In genomic region chr1:27351541-27352107, GRCh38 we compare ENCODE assay signal across 23 cellular contexts. TPM values are rescaled to one million over a fixed set of nuclear protein-coding genes. Genes with fewer than 3 reads are reported as not detected.
A peak's percentile ranks its signal among the peaks of the same experiment; 100 is the strongest.
DNase-seq lines count a peak whose midpoint lies in the region; ATAC-seq, FAIRE-seq and TF ChIP-seq lines count a peak whose summit lies in the region.
"Had no signal": no experiment of that assay in that cellular context is flagged by ENCODE, and none has a peak within 500 bp of the region (broad histone marks: within the 10 kb centered on the region; RNA-seq: fewer than 3 reads in every experiment).

No MANE protein-coding gene starts in this region.

- H3K4ac ChIP-seq in H1 (replicated peaks; ENCODE audit: insufficient read length, low read depth, low read length) = no peak overlapping the region
- H3K4ac ChIP-seq in mesenchymal stem cell (ENCODE audit: low read depth in 1 of 2, low read length in 2 of 2) = no peak overlapping the region

- peaks cover 5% of the 10 kb centered on the region for H3K4me1 ChIP-seq in cardiac muscle cell (ENCODE audit: low read depth)
- peaks cover 0 to 20% (median 8%) of the 10 kb centered on the region in 4 experiments; a peak in 6 of 7 replicates for H3K4me1 ChIP-seq in H1 (replicated peaks in 1 of 4; ENCODE audit: control insufficient read depth in 3 of 4, insufficient read depth in 4 of 4, low read length in 3 of 4)
- H3K4me1 ChIP-seq in mesenchymal stem cell (ENCODE audit: control insufficient read depth, insufficient read depth, low read depth, low read length) = peaks cover 26% of the 10 kb centered on the region
- H3K4me1 ChIP-seq in CD8-positive, alpha-beta memory T cell (ENCODE audit: insufficient read depth, low read length) = peaks cover 20% of the 10 kb centered on the region

- 21% methylated on average over 8 of the region's 8 CpGs; no CpG with 5 or more reads in 1 of the 2 experiments for WGBS in H1 (ENCODE audit: extremely low coverage in 1 of 2, insufficient coverage in 1 of 2, insufficient read length in 1 of 2, insufficient replicate concordance in 2 of 2, low coverage in 1 of 2, low lambda C conversion rate in 2 of 2, missing lambda C conversion rate in 1 of 2), 2 experiments
- WGBS in mesenchymal stem cell = 48% methylated on average over 6 of the region's 8 CpGs

- POLR2A ChIA-PET in H1 (lab: Charles Lee; ENCODE audit: partially characterized antibody) = interaction anchor here (0.7 to 10.9 kb wide), 14 partner anchors 9 to 255 kb away, joined by 3 to 101 read pairs (median 4); partner anchors contain the start of genes MAP3K6, SYTL1 and TMEM222
- POLR2A ChIA-PET in CD8-positive, alpha-beta memory T cell (lab: Charles Lee) = interaction anchor here (1.1 kb wide), 1 partner anchor 10 kb away, joined by 3 read pairs; no protein-coding TSS in a partner anchor

- no peak for TF ChIP-seq POLR2A in H1 (IDR thresholded peaks at IDR 0.05; ENCODE audit: control extremely low read depth in 1 of 2, low read depth in 2 of 2, low read length in 2 of 2)

- peak overlapping the region; percentile 70 for H4K91ac ChIP-seq in H1 (replicated peaks; ENCODE audit: insufficient read length, low read length)
- H4K91ac ChIP-seq in mesenchymal stem cell (ENCODE audit: low read length) = no peak overlapping the region

- H3K18ac ChIP-seq in H1 (ENCODE audit: extremely low read depth, low read length) = peak overlapping the region; percentile 2; the same call in 1 of the 2 replicates
- no peak overlapping the region for H3K18ac ChIP-seq in mesenchymal stem cell (ENCODE audit: low read depth in 1 of 2, low read length in 2 of 2)

- peaks cover 0 to 5% of the 10 kb centered on the region in 2 donors for H3K27me3 Mint-ChIP-seq in CD8-positive, alpha-beta memory T cell
- H3K27me3 Mint-ChIP-seq: effector memory CD8-positive, alpha-beta T cell had no signal

- TF ChIP-seq RAD21 in H1 (IDR thresholded peaks at IDR 0.05 in 1 of 2, conservative IDR thresholded peaks at IDR 0.05 in 1 of 2; ENCODE audit: low read depth in 2 of 2, low read length in 2 of 2) = no peak

- H2BK20ac ChIP-seq in H1 (ENCODE audit: low read length) = no peak overlapping the region

- H2BK5ac ChIP-seq in H1 (ENCODE audit: low read depth, low read length) = no peak overlapping the region
- no peak overlapping the region for H2BK5ac ChIP-seq in mesenchymal stem cell (ENCODE audit: low read depth, low read length, poor library complexity, severe bottlenecking)

- intact Hi-C loops in Right ventricle myocardium superior (cut with DNase I) = no loop called here

- TF ChIP-seq EP300 in H1 (IDR thresholded peaks at IDR 0.05; ENCODE audit: borderline replicate concordance in 1 of 2, low read depth in 2 of 2, low read length in 2 of 2) = no peak

- peaks cover 23% of the 10 kb centered on the region for H3K23me2 ChIP-seq in H1 (ENCODE audit: low read depth, low read length)

- H3K56ac ChIP-seq in H1 (replicated peaks; ENCODE audit: insufficient read length, low read depth, low read length) = peak overlapping the region; percentile 21

- H3K4me3 Mint-ChIP-seq in stimulated activated effector memory CD8-positive, alpha-beta T cell treated with anti-CD3 and anti-CD28 coated beads, Interleukin-12 subunit alpha, Interleukin-12 subunit beta, amount 100 ng/mL, for 72 hours = no peak overlapping the region
- H3K4me3 Mint-ChIP-seq in CD8-positive, alpha-beta memory T cell = peak overlapping the region in 1 of 7 donors; percentile 45
- H3K4me3 Mint-ChIP-seq: CD8-positive, alpha-beta T cell had no signal

- no peak for TF ChIP-seq CTCF in cardiac muscle cell (IDR thresholded peaks at IDR 0.05; ENCODE audit: low read depth, low read length)
- TF ChIP-seq CTCF in H1 (IDR thresholded peaks at IDR 0.05; ENCODE audit: control extremely low read depth in 1 of 3, insufficient read depth in 1 of 3, low read depth in 1 of 3, low read length in 3 of 3) = no peak

- H2BK120ac ChIP-seq in H1 (replicated peaks; ENCODE audit: low read depth, low read length) = no peak overlapping the region
- no peak overlapping the region for H2BK120ac ChIP-seq in mesenchymal stem cell (ENCODE audit: low read depth, low read length)

- H3K9me3 ChIP-seq in cardiac muscle cell (ENCODE audit: low read depth) = no peaks in the 10 kb centered on the region
- H3K9me3 ChIP-seq in H1 (ENCODE audit: insufficient read depth in 2 of 2, low read depth in 1 of 2, low read length in 1 of 2) = no peaks in the 10 kb centered on the region
- no peaks in the 10 kb centered on the region for H3K9me3 ChIP-seq in mesenchymal stem cell (ENCODE audit: control insufficient read depth, low read length)
- no peaks in the 10 kb centered on the region for H3K9me3 ChIP-seq in CD8-positive, alpha-beta memory T cell (ENCODE audit: low read length)

- H2BK15ac ChIP-seq in H1 (ENCODE audit: low read length) (no peak overlapping the region), mesenchymal stem cell (ENCODE audit: low read depth, poor library complexity, severe bottlenecking) (peak overlapping the region; percentile 34)

- no peak overlapping the region for H2AFZ ChIP-seq in H1 (ENCODE audit: low read length)
- H2AFZ ChIP-seq in mesenchymal stem cell (ENCODE audit: low read depth, low read length) = no peak overlapping the region

- CTCF ChIA-PET in H1 (lab: Charles Lee; ENCODE audit: partially characterized antibody) = interaction anchor here (0.7 to 28.8 kb wide), 19 partner anchors 10 to 311 kb away, joined by 3 to 625 read pairs (median 5); partner anchors contain the start of genes CD164L2, FCN3, GPR3 and MAP3K6
- CTCF ChIA-PET in CD8-positive, alpha-beta memory T cell (lab: Charles Lee) = interaction anchor here (8.0 kb wide), 1 partner anchor 18 kb away, joined by 99 read pairs; no protein-coding TSS in a partner anchor

- H3K36me3 ChIP-seq in cardiac muscle cell (no peaks in the 10 kb centered on the region), H1 (ENCODE audit: control insufficient read depth in 2 of 4, insufficient read depth in 4 of 4, low read length in 3 of 4) (0 out of 8 replicates have a peak, but pooled peaks cover 0 to 3% (median 0%) of the 10 kb centered on the region in 4 experiments), mesenchymal stem cell (ENCODE audit: control insufficient read depth in 1 of 2, insufficient read depth in 2 of 2, low read depth in 1 of 2, low read length in 2 of 2) (peaks cover 24 to 30% of the 10 kb centered on the region in 2 experiments)
- H3K36me3 ChIP-seq in CD8-positive, alpha-beta memory T cell (ENCODE audit: insufficient read depth, low read length) = peaks cover 3% of the 10 kb centered on the region

- peaks cover 59% of the 10 kb centered on the region for H3K36me3 Mint-ChIP-seq in stimulated activated effector memory CD8-positive, alpha-beta T cell treated with anti-CD3 and anti-CD28 coated beads, Interleukin-12 subunit alpha, Interleukin-12 subunit beta, amount 100 ng/mL, for 72 hours
- peaks cover 0 to 44% (median 1%) of the 10 kb centered on the region in 3 donors for H3K36me3 Mint-ChIP-seq in CD8-positive, alpha-beta memory T cell

- H3K9ac ChIP-seq in H1 (replicated peaks in 1 of 4; ENCODE audit: extremely low read depth in 1 of 4, low read depth in 3 of 4, low read length in 3 of 4) (peak overlapping the region in 1 of 4 experiments; percentile 20; a peak in 2 of 7 replicates), mesenchymal stem cell (ENCODE audit: low read length) (no peak overlapping the region)

- peaks cover 0 to 4% of the 10 kb centered on the region in 2 experiments; a peak in 1 of 4 replicates for H3K79me2 ChIP-seq in H1 (ENCODE audit: control insufficient read depth in 1 of 2, insufficient read depth in 2 of 2, low read length in 2 of 2)

- ATAC-seq in Right ventricle myocardium superior (ENCODE audit: poor library complexity) (no peak), GM18861 (IDR thresholded peaks at IDR 0.05; ENCODE audit: unreplicated experiment) (no peak)
- ATAC-seq in stimulated activated effector memory CD8-positive, alpha-beta T cell treated with anti-CD3 and anti-CD28 coated beads, Interleukin-12 subunit alpha, Interleukin-12 subunit beta, amount 100 ng/mL, for 72 hours = no peak
- ATAC-seq: activated CD4-positive, CD25-positive, alpha-beta regulatory T cell treated with anti-CD3 and anti-CD28 coated beads, Interleukin-2, amount 50 U/mL, for 24 hours; CD8-positive, alpha-beta T cell; effector memory CD8-positive, alpha-beta T cell; foreskin keratinocyte had no signal

- no peak for FAIRE-seq in H1 (lab: Jason Lieb, UNC)
- FAIRE-seq: GM12892, kidney had no signal

- H3K14ac ChIP-seq in H1 (ENCODE audit: insufficient read length) (no peak overlapping the region), mesenchymal stem cell (ENCODE audit: low read length in 2 of 2) (no peak overlapping the region)

- DNase-seq in cardiac muscle cell (ENCODE audit: low read depth in 1 of 2, low spot score in 1 of 2) (no peak), Right ventricle myocardium superior (no peak), H1 (ENCODE audit: low read depth in 1 of 2, low spot score in 2 of 2) (no peak), mesenchymal stem cell (no peak), KG1 (lab: John Stamatoyannopoulos, UW) (no peak)
- DNase-seq in stimulated activated effector memory CD8-positive, alpha-beta T cell treated with anti-CD3 and anti-CD28 coated beads, Interleukin-12 subunit alpha, Interleukin-12 subunit beta, amount 100 ng/mL, for 72 hours (ENCODE audit: low spot score in 2 of 2) = no peak
- no peak for DNase-seq in CD8-positive, alpha-beta memory T cell
- DNase-seq: activated CD8-positive, alpha-beta memory T cell treated with anti-CD3 and anti-CD28 coated beads, Interleukin-2, amount 50 U/mL, for 4 hours; activated naive CD4-positive, alpha-beta T cell treated with anti-CD3 and anti-CD28 coated beads, Interleukin-2, amount 50 U/mL, for 16 hours; CD8-positive, alpha-beta T cell; effector memory CD8-positive, alpha-beta T cell; foreskin keratinocyte; NCI-H2081 treated with DMSO at 0.1 percent for 48 hours; RPMI8226; stimulated activated CD4-positive, alpha-beta T cell treated with anti-CD3 and anti-CD28 coated beads, Interleukin-1b, Interleukin-23, amount 100 ng/mL, for 48 hours; T-helper 1 cell had no signal

- peaks cover 0 to 3% of the 10 kb centered on the region in 2 experiments for H4K20me1 ChIP-seq in H1 (replicated peaks in 1 of 2; ENCODE audit: control insufficient read depth in 1 of 2, insufficient read depth in 2 of 2, low read length in 2 of 2)

- H3K27me3 ChIP-seq in cardiac muscle cell = no peaks in the 10 kb centered on the region
- peaks cover 0 to 8% (median 6%) of the 10 kb centered on the region in 4 experiments; a peak in 5 of 7 replicates for H3K27me3 ChIP-seq in H1 (replicated peaks in 1 of 4; ENCODE audit: control insufficient read depth in 3 of 4, extremely low read depth in 1 of 4, insufficient read depth in 3 of 4, low read length in 3 of 4)
- peaks cover 0 to 31% of the 10 kb centered on the region in 2 experiments for H3K27me3 ChIP-seq in mesenchymal stem cell (ENCODE audit: control insufficient read depth in 1 of 2, insufficient read depth in 1 of 2, low read length in 2 of 2)
- no peaks in the 10 kb centered on the region for H3K27me3 ChIP-seq in CD8-positive, alpha-beta memory T cell (ENCODE audit: insufficient read depth, low read length, poor library complexity, severe bottlenecking)
- H3K27me3 ChIP-seq: foreskin keratinocyte had no signal

- H3K23ac ChIP-seq in H1 (ENCODE audit: insufficient read length) = no peak overlapping the region
- no peak overlapping the region for H3K23ac ChIP-seq in mesenchymal stem cell (ENCODE audit: low read length in 2 of 2)

- H3K4me2 ChIP-seq in H1 (ENCODE audit: insufficient read depth in 1 of 2, low read depth in 2 of 2, low read length in 2 of 2) (peak overlapping the region; percentile 77 to 83), mesenchymal stem cell (ENCODE audit: low read length, poor library complexity, severe bottlenecking) (peak overlapping the region; percentile 79)

- H3K79me1 ChIP-seq in H1 (ENCODE audit: low read depth, low read length) (no peaks in the 10 kb centered on the region), mesenchymal stem cell (replicated peaks; ENCODE audit: low read length, poor library complexity, severe bottlenecking) (no peaks in the 10 kb centered on the region)

- H2BK12ac ChIP-seq in H1 (ENCODE audit: low read depth, low read length) (no peak overlapping the region; the same call in 1 of the 2 replicates), mesenchymal stem cell (ENCODE audit: low read length in 2 of 2) (no peak overlapping the region)

- H3K27ac ChIP-seq in cardiac muscle cell = peak overlapping the region; percentile 53
- no peak overlapping the region for H3K27ac ChIP-seq in H1 (ENCODE audit: low read depth, low read length)
- H3K27ac ChIP-seq in mesenchymal stem cell (ENCODE audit: low read length, poor library complexity, severe bottlenecking) = no peak overlapping the region
- H3K27ac ChIP-seq in CD8-positive, alpha-beta memory T cell (ENCODE audit: low read depth, low read length) = no peak overlapping the region
- H3K27ac ChIP-seq: foreskin keratinocyte had no signal

- peaks cover 28% of the 10 kb centered on the region for H3K4me1 Mint-ChIP-seq in stimulated activated effector memory CD8-positive, alpha-beta T cell treated with anti-CD3 and anti-CD28 coated beads, Interleukin-12 subunit alpha, Interleukin-12 subunit beta, amount 100 ng/mL, for 72 hours
- H3K4me1 Mint-ChIP-seq in CD8-positive, alpha-beta memory T cell = peaks cover 19 to 33% (median 22%) of the 10 kb centered on the region in 3 donors

- H4K8ac ChIP-seq in H1 (ENCODE audit: extremely low read depth, insufficient read depth, low read length) (peak overlapping the region; percentile 59), mesenchymal stem cell (ENCODE audit: low read length) (peak overlapping the region; percentile 61)

- H2AK5ac ChIP-seq in H1 (ENCODE audit: low read depth, low read length) = no peak overlapping the region
- no peak overlapping the region for H2AK5ac ChIP-seq in mesenchymal stem cell (ENCODE audit: low read length, severe bottlenecking)

- H3K4me3 ChIP-seq in cardiac muscle cell (peak overlapping the region; percentile 47), H1 (ENCODE audit: extremely low read depth in 1 of 4, insufficient read depth in 2 of 4, low read depth in 3 of 4, low read length in 4 of 4) (peak overlapping the region; percentile 47 to 63 (median 51)), mesenchymal stem cell (ENCODE audit: insufficient read depth in 1 of 2, low read depth in 1 of 2, low read length in 2 of 2) (peak overlapping the region in 1 of 2 experiments; percentile 38)
- H3K4me3 ChIP-seq in CD8-positive, alpha-beta memory T cell (ENCODE audit: low read length) = no peak overlapping the region

- peak overlapping the region; percentile 61 for H4K5ac ChIP-seq in H1 (ENCODE audit: insufficient read length, low read depth, low read length)

- no peaks in the 10 kb centered on the region for H3K9me3 Mint-ChIP-seq in stimulated activated effector memory CD8-positive, alpha-beta T cell treated with anti-CD3 and anti-CD28 coated beads, Interleukin-12 subunit alpha, Interleukin-12 subunit beta, amount 100 ng/mL, for 72 hours
- no peaks in the 10 kb centered on the region for H3K9me3 Mint-ChIP-seq in CD8-positive, alpha-beta memory T cell
- H3K9me3 Mint-ChIP-seq: CD8-positive, alpha-beta T cell; effector memory CD8-positive, alpha-beta T cell had no signal

- peak overlapping the region; percentile 72 for H3K27ac Mint-ChIP-seq in stimulated activated effector memory CD8-positive, alpha-beta T cell treated with anti-CD3 and anti-CD28 coated beads, Interleukin-12 subunit alpha, Interleukin-12 subunit beta, amount 100 ng/mL, for 72 hours
- peak overlapping the region in 1 of 8 donors; percentile 27 for H3K27ac Mint-ChIP-seq in CD8-positive, alpha-beta memory T cell
- H3K27ac Mint-ChIP-seq: CD8-positive, alpha-beta T cell had no signal

RNA-seq across cellular contexts. Expression of gene SYTL1, which starts 9.8 kb away (rescaled TPM):
- total RNA-seq in cardiac muscle cell (14.7 and 23.5 TPM in 2 replicates), Right ventricle myocardium superior (0.43 TPM)
- polyA plus RNA-seq in cardiac muscle cell (31.8 and 44.1 TPM in 2 replicates), H1 (2011; rRNA removed) (19.5 and 33.8 TPM in 2 replicates)
- total RNA-seq in H1 (2021; fragmentation: NEBNext Ultra II Directional; extraction: Animal tissue kit (Norgen Biotek cat#: 25700)) = 6.4 and 8.8 TPM in 2 replicates
- 14.6 TPM for polyA plus RNA-seq in H1 (2011; cell fraction: cytosol; rRNA removed)
- 63.0 TPM for polyA plus RNA-seq in H1 (2011; cell fraction: nucleus; rRNA removed)
- polyA plus RNA-seq in H1 (2012, experiment 1 of 2) = 4.0 to 13.1 TPM (median 10.8 TPM) in 4 replicates
- 6.3 TPM for polyA plus RNA-seq in H1 (2012, experiment 2 of 2)
- polyA plus RNA-seq in H1 (2013, experiment 1 of 2) = 8.5 TPM
- polyA plus RNA-seq in H1 (2013, experiment 2 of 2) = 8.4 TPM
- polyA minus RNA-seq in H1 (2011; rRNA and poly(A)+ RNA removed) = 2.9 and 5.0 TPM in 2 replicates
- 5.7 TPM for polyA minus RNA-seq in H1 (2011; cell fraction: cytosol; rRNA and poly(A)+ RNA removed)
- 13.1 TPM for polyA minus RNA-seq in H1 (2011; cell fraction: nucleus; rRNA and poly(A)+ RNA removed)
- 0.39 TPM for polyA plus RNA-seq in mesenchymal stem cell (2013, experiment 1 of 2)
- polyA plus RNA-seq in mesenchymal stem cell (2013, experiment 2 of 2) = 0.59 TPM
- total RNA-seq in CD8-positive, alpha-beta memory T cell = 10 to 100 TPM; 21.9 to 24.2 TPM
- 124 TPM for polyA plus RNA-seq in CD8-positive, alpha-beta memory T cell

RNA-seq across cellular contexts. Expression of gene MAP3K6, which starts 15.1 kb away (rescaled TPM):
- total RNA-seq in cardiac muscle cell (13.6 and 17.1 TPM in 2 replicates), Right ventricle myocardium superior (41.0 TPM)
- polyA plus RNA-seq in cardiac muscle cell (12.7 and 17.8 TPM in 2 replicates), H1 (2011; rRNA removed) (7.4 and 10.3 TPM in 2 replicates)
- 7.6 and 11.2 TPM in 2 replicates for total RNA-seq in H1 (2021; fragmentation: NEBNext Ultra II Directional; extraction: Animal tissue kit (Norgen Biotek cat#: 25700))
- 6.7 TPM for polyA plus RNA-seq in H1 (2011; cell fraction: cytosol; rRNA removed)
- polyA plus RNA-seq in H1 (2011; cell fraction: nucleus; rRNA removed) = 40.8 TPM
- 8.5 to 12.5 TPM (median 9.7 TPM) in 4 replicates for polyA plus RNA-seq in H1 (2012, experiment 1 of 2)
- 9.5 TPM for polyA plus RNA-seq in H1 (2012, experiment 2 of 2)
- polyA plus RNA-seq in H1 (2013, experiment 1 of 2) = 10.9 TPM
- polyA plus RNA-seq in H1 (2013, experiment 2 of 2) = 10.7 TPM
- polyA minus RNA-seq in H1 (2011; rRNA and poly(A)+ RNA removed) = 4.6 and 5.6 TPM in 2 replicates
- 2.6 TPM for polyA minus RNA-seq in H1 (2011; cell fraction: cytosol; rRNA and poly(A)+ RNA removed)
- polyA minus RNA-seq in H1 (2011; cell fraction: nucleus; rRNA and poly(A)+ RNA removed) = 11.6 TPM
- polyA plus RNA-seq in mesenchymal stem cell (2013, experiment 1 of 2) = 27.2 TPM
- polyA plus RNA-seq in mesenchymal stem cell (2013, experiment 2 of 2) = 28.1 TPM
- 1 to 10 TPM; 6.9 to 7.1 TPM for total RNA-seq in CD8-positive, alpha-beta memory T cell
- polyA plus RNA-seq in CD8-positive, alpha-beta memory T cell = 6.0 TPM

RNA-seq across cellular contexts. Expression of gene FCN3, which starts 23.0 kb away (rescaled TPM):
- total RNA-seq in cardiac muscle cell (0.18 and 3.6 TPM in 2 replicates), Right ventricle myocardium superior (15.8 TPM)
- polyA plus RNA-seq in cardiac muscle cell (0.81 and 2.9 TPM in 2 replicates), H1 (2011; rRNA removed) (0.35 and 0.57 TPM in 2 replicates)
- total RNA-seq in H1 (2021; fragmentation: NEBNext Ultra II Directional; extraction: Animal tissue kit (Norgen Biotek cat#: 25700)) = 0.30 TPM in 1 of 2 replicates, not detected in the other
- 0.32 TPM for polyA plus RNA-seq in H1 (2011; cell fraction: cytosol; rRNA removed)
- polyA plus RNA-seq in H1 (2011; cell fraction: nucleus; rRNA removed) = 0.90 TPM
- polyA plus RNA-seq in H1 (2012, experiment 1 of 2) = 0.28 to 0.78 TPM (median 0.40 TPM) in 3 of 4 replicates, not detected in the other
- polyA plus RNA-seq in H1 (2012, experiment 2 of 2) = not detected
- polyA plus RNA-seq in H1 (2013, experiment 1 of 2) = 0.47 TPM
- 0.28 TPM for polyA plus RNA-seq in H1 (2013, experiment 2 of 2)
- polyA minus RNA-seq in H1 (2011; rRNA and poly(A)+ RNA removed) = not detected in 2 replicates
- not detected for polyA minus RNA-seq in H1 (2011; cell fraction: cytosol; rRNA and poly(A)+ RNA removed)
- not detected for polyA minus RNA-seq in H1 (2011; cell fraction: nucleus; rRNA and poly(A)+ RNA removed)
- not detected for polyA plus RNA-seq in mesenchymal stem cell (2013, experiment 1 of 2)
- not detected for polyA plus RNA-seq in mesenchymal stem cell (2013, experiment 2 of 2)
- total RNA-seq in CD8-positive, alpha-beta memory T cell = not detected
- not detected for polyA plus RNA-seq in CD8-positive, alpha-beta memory T cell
- total RNA-seq: CD8-positive, alpha-beta T cell; foreskin keratinocyte; G401 had no signal

RNA-seq across cellular contexts. Expression of gene TMEM222, which starts 29.7 kb away (rescaled TPM):
- total RNA-seq in cardiac muscle cell (32.1 and 39.6 TPM in 2 replicates), Right ventricle myocardium superior (18.6 TPM)
- polyA plus RNA-seq in cardiac muscle cell (55.2 and 60.5 TPM in 2 replicates), H1 (2011; rRNA removed) (51.8 and 66.9 TPM in 2 replicates)
- total RNA-seq in H1 (2021; fragmentation: NEBNext Ultra II Directional; extraction: Animal tissue kit (Norgen Biotek cat#: 25700)) = 25.1 and 27.0 TPM in 2 replicates
- polyA plus RNA-seq in H1 (2011; cell fraction: cytosol; rRNA removed) = 43.2 TPM
- 65.9 TPM for polyA plus RNA-seq in H1 (2011; cell fraction: nucleus; rRNA removed)
- polyA plus RNA-seq in H1 (2012, experiment 1 of 2) = 20.3 to 36.3 TPM (median 33.4 TPM) in 4 replicates
- polyA plus RNA-seq in H1 (2012, experiment 2 of 2) = 36.8 TPM
- polyA plus RNA-seq in H1 (2013, experiment 1 of 2) = 28.6 TPM
- 31.1 TPM for polyA plus RNA-seq in H1 (2013, experiment 2 of 2)
- polyA minus RNA-seq in H1 (2011; rRNA and poly(A)+ RNA removed) = 28.8 and 31.6 TPM in 2 replicates
- 17.0 TPM for polyA minus RNA-seq in H1 (2011; cell fraction: cytosol; rRNA and poly(A)+ RNA removed)
- 33.2 TPM for polyA minus RNA-seq in H1 (2011; cell fraction: nucleus; rRNA and poly(A)+ RNA removed)
- 37.1 TPM for polyA plus RNA-seq in mesenchymal stem cell (2013, experiment 1 of 2)
- 36.1 TPM for polyA plus RNA-seq in mesenchymal stem cell (2013, experiment 2 of 2)
- total RNA-seq in CD8-positive, alpha-beta memory T cell = 10 to 100 TPM; 52.0 to 54.9 TPM
- polyA plus RNA-seq in CD8-positive, alpha-beta memory T cell = 65.2 TPM

RNA-seq across cellular contexts. Expression of gene CD164L2, which starts 31.5 kb away (rescaled TPM):
- total RNA-seq in cardiac muscle cell (0.24 TPM in 1 of 2 replicates, not detected in the other), Right ventricle myocardium superior (not detected)
- polyA plus RNA-seq in cardiac muscle cell (0.35 and 0.62 TPM in 2 replicates), H1 (2011; rRNA removed) (3.3 and 5.5 TPM in 2 replicates)
- total RNA-seq in H1 (2021; fragmentation: NEBNext Ultra II Directional; extraction: Animal tissue kit (Norgen Biotek cat#: 25700)) = 3.3 and 3.8 TPM in 2 replicates
- polyA plus RNA-seq in H1 (2011; cell fraction: cytosol; rRNA removed) = 6.5 TPM
- polyA plus RNA-seq in H1 (2011; cell fraction: nucleus; rRNA removed) = 26.5 TPM
- 3.0 to 4.1 TPM (median 3.4 TPM) in 4 replicates for polyA plus RNA-seq in H1 (2012, experiment 1 of 2)
- polyA plus RNA-seq in H1 (2012, experiment 2 of 2) = 2.5 TPM
- polyA plus RNA-seq in H1 (2013, experiment 1 of 2) = 1.9 TPM
- 1.7 TPM for polyA plus RNA-seq in H1 (2013, experiment 2 of 2)
- polyA minus RNA-seq in H1 (2011; rRNA and poly(A)+ RNA removed) = 0.63 and 1.5 TPM in 2 replicates
- not detected for polyA minus RNA-seq in H1 (2011; cell fraction: cytosol; rRNA and poly(A)+ RNA removed)
- polyA minus RNA-seq in H1 (2011; cell fraction: nucleus; rRNA and poly(A)+ RNA removed) = 3.1 TPM
- not detected for polyA plus RNA-seq in mesenchymal stem cell (2013, experiment 1 of 2)
- not detected for polyA plus RNA-seq in mesenchymal stem cell (2013, experiment 2 of 2)
- total RNA-seq in CD8-positive, alpha-beta memory T cell = not detected
- not detected for polyA plus RNA-seq in CD8-positive, alpha-beta memory T cell
- total RNA-seq: CD8-positive, alpha-beta T cell; G401; pulmonary artery endothelial cell; temporal lobe had no signal
